1 cellular context compared by ENCODE assay signal in genomic region chr6:106094261-106094963, GRCh38.
TF ChIP-seq lines count a peak whose summit lies in the region.

No MANE protein-coding gene starts in this region.

TF ChIP-seq in IMR-90, 13 proteins besides CTCF, POLR2A, EP300 and RAD21 (continued from another document):
- no peak for TF ChIP-seq BHLHE40 (IDR thresholded peaks at IDR 0.05; ENCODE audit: low read depth, low read length)
- no peak for TF ChIP-seq NFE2L2 (IDR thresholded peaks at IDR 0.05; ENCODE audit: low read depth, low read length)
- TF ChIP-seq CHD1 (IDR thresholded peaks at IDR 0.05; ENCODE audit: low read depth, low read length), result no peak
- no peak for TF ChIP-seq MAFK (IDR thresholded peaks at IDR 0.05; ENCODE audit: low read depth, low read length)
- TF ChIP-seq USF2 (IDR thresholded peaks at IDR 0.05; ENCODE audit: low read depth, low read length), result no peak
- no peak for TF ChIP-seq SMC3 (IDR thresholded peaks at IDR 0.05; ENCODE audit: low read depth, low read length)
- TF ChIP-seq RFX5 (IDR thresholded peaks at IDR 0.05; ENCODE audit: low read depth, low read length), result no peak
- TF ChIP-seq FOS (IDR thresholded peaks at IDR 0.05; ENCODE audit: low read depth, low read length), result no peak
- TF ChIP-seq, protein P1, sequence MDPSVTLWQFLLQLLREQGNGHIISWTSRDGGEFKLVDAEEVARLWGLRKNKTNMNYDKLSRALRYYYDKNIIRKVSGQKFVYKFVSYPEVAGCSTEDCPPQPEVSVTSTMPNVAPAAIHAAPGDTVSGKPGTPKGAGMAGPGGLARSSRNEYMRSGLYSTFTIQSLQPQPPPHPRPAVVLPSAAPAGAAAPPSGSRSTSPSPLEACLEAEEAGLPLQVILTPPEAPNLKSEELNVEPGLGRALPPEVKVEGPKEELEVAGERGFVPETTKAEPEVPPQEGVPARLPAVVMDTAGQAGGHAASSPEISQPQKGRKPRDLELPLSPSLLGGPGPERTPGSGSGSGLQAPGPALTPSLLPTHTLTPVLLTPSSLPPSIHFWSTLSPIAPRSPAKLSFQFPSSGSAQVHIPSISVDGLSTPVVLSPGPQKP (IDR thresholded peaks at IDR 0.05; ENCODE audit: borderline replicate concordance, low read depth, low read length), result no peak
- no peak for TF ChIP-seq CEBPB (IDR thresholded peaks at IDR 0.05; ENCODE audit: low read depth, low read length)
- TF ChIP-seq RCOR1 (IDR thresholded peaks at IDR 0.05; ENCODE audit: insufficient replicate concordance, low read length), result no peak
